ENCODE assay signal across 17 cellular contexts in genomic region chr2:169108098-169108884, GRCh38. TPM values are rescaled to one million over a fixed set of nuclear protein-coding genes. Genes with fewer than 3 reads are reported as not detected.
DNase-seq lines count a peak whose midpoint lies in the region; ATAC-seq lines count a peak whose summit lies in the region.
"Had no signal": no experiment of that assay in that cellular context is flagged by ENCODE, and none has a peak within 500 bp of the region (broad histone marks: within the 10 kb centered on the region; RNA-seq: fewer than 3 reads in every experiment).

No MANE protein-coding gene starts in this region.

- H3K4ac ChIP-seq in neuronal stem cell (ENCODE audit: low read length) = no peak overlapping the region

- no peak overlapping the region for H2BK5ac ChIP-seq in neuronal stem cell (ENCODE audit: low read length)

- no peak overlapping the region for H3K27ac ChIP-seq in CD8-positive, alpha-beta memory T cell (ENCODE audit: low read depth, low read length)
- H3K27ac ChIP-seq in neuronal stem cell (replicated peaks; ENCODE audit: low read length) = no peak overlapping the region
- H3K27ac ChIP-seq: esophagus squamous epithelium, left ventricle myocardium inferior, testis had no signal

- no peak overlapping the region for H2AK5ac ChIP-seq in neuronal stem cell (ENCODE audit: low read depth, low read length)

- no peaks in the 10 kb centered on the region for H3K36me3 ChIP-seq in CD8-positive, alpha-beta memory T cell (ENCODE audit: insufficient read depth, low read length)
- no peaks in the 10 kb centered on the region for H3K36me3 ChIP-seq in neuronal stem cell (replicated peaks in 1 of 2; ENCODE audit: control insufficient read depth in 2 of 2, insufficient read depth in 2 of 2, low read length in 2 of 2)
- H3K36me3 ChIP-seq: esophagus squamous epithelium, left ventricle myocardium inferior had no signal

- ATAC-seq in GM21528 (IDR thresholded peaks at IDR 0.05; ENCODE audit: low FRiP score, unreplicated experiment) = peak; percentile 16
- no peak for ATAC-seq in HG03442 (IDR thresholded peaks at IDR 0.05; ENCODE audit: unreplicated experiment)

- no peak overlapping the region for H3K23ac ChIP-seq in neuronal stem cell (ENCODE audit: low read depth, low read length, poor library complexity)

- H2AFZ ChIP-seq in neuronal stem cell (ENCODE audit: low read length) = no peak overlapping the region

- H3K27ac Mint-ChIP-seq in CD8-positive, alpha-beta memory T cell = peak overlapping the region; percentile 22 to 87 (median 64)
- peak overlapping the region in 4 of 6 donors; percentile 8 to 71 (median 26) for H3K27ac Mint-ChIP-seq in immature natural killer cell

- POLR2A ChIA-PET in CD8-positive, alpha-beta memory T cell (lab: Charles Lee) = no interaction called here

- peaks cover 55% of the 10 kb centered on the region for H3K4me1 ChIP-seq in CD8-positive, alpha-beta memory T cell (ENCODE audit: insufficient read depth, low read length)
- H3K4me1 ChIP-seq in neuronal stem cell (ENCODE audit: control insufficient read depth in 2 of 2, insufficient read depth in 1 of 2, low read depth in 1 of 2, low read length in 2 of 2) = peaks cover 4 to 6% of the 10 kb centered on the region in 2 donors
- H3K4me1 ChIP-seq: left ventricle myocardium inferior, testis had no signal

- H2BK15ac ChIP-seq in neuronal stem cell (ENCODE audit: low read length) = no peak overlapping the region

- no peak overlapping the region for H3K14ac ChIP-seq in neuronal stem cell (ENCODE audit: low read length)

- WGBS in neuronal stem cell (ENCODE audit: extremely low coverage in 2 of 2, insufficient read length in 2 of 2, insufficient replicate concordance in 1 of 2), 2 donors = no CpG with 5 or more reads among the region's 3 CpGs

- peaks cover 47 to 56% (median 54%) of the 10 kb centered on the region in 3 donors for H3K4me1 Mint-ChIP-seq in CD8-positive, alpha-beta memory T cell
- peaks cover 50 to 51% of the 10 kb centered on the region in 2 donors for H3K4me1 Mint-ChIP-seq in immature natural killer cell

- no peak overlapping the region for H3K4me3 ChIP-seq in CD8-positive, alpha-beta memory T cell (ENCODE audit: low read length)
- no peak overlapping the region for H3K4me3 ChIP-seq in neuronal stem cell (ENCODE audit: low read length in 2 of 2)
- H3K4me3 ChIP-seq: esophagus squamous epithelium, left ventricle myocardium inferior, skin epidermis, testis had no signal

- H3K4me3 Mint-ChIP-seq in CD8-positive, alpha-beta memory T cell = peak overlapping the region in 6 of 7 donors; percentile 18 to 80 (median 71)
- peak overlapping the region in 2 of 5 donors; percentile 6 to 59 for H3K4me3 Mint-ChIP-seq in immature natural killer cell

- H4K8ac ChIP-seq in neuronal stem cell (ENCODE audit: low read depth, low read length) = no peak overlapping the region

- H3K9me3 ChIP-seq in CD8-positive, alpha-beta memory T cell (ENCODE audit: low read length) = no peaks in the 10 kb centered on the region
- peaks cover 0 to under 1% of the 10 kb centered on the region in 2 donors for H3K9me3 ChIP-seq in neuronal stem cell (replicated peaks in 1 of 2; ENCODE audit: control insufficient read depth in 2 of 2, insufficient read depth in 1 of 2, low read depth in 1 of 2, low read length in 2 of 2)
- H3K9me3 ChIP-seq: esophagus squamous epithelium, left ventricle myocardium inferior, testis had no signal

- no peak overlapping the region for H3K9ac ChIP-seq in neuronal stem cell (ENCODE audit: low read depth, low read length, poor library complexity)

- no peaks in the 10 kb centered on the region for H3K79me1 ChIP-seq in neuronal stem cell (ENCODE audit: low read depth, low read length)

- no peak for DNase-seq in CD8-positive, alpha-beta memory T cell
- DNase-seq in SKM-1 (lab: John Stamatoyannopoulos, UW; ENCODE audit: unreplicated experiment) (peak; percentile 40), immature natural killer cell (no peak), NCI-H2081 treated with DMSO at 0.1 percent for 48 hours (lab: John Stamatoyannopoulos, UW) (no peak), neuronal stem cell (ENCODE audit: low spot score) (no peak)
- DNase-seq: activated effector memory CD4-positive, alpha-beta T cell treated with anti-CD3 and anti-CD28 coated beads, Interleukin-2, amount 50 U/mL, for 16 hours; COR-L47; esophagus squamous epithelium; left ventricle myocardium inferior; NCI-H1436 treated with DMSO at 0.1 percent for 48 hours; NCI-H748 treated with DMSO at 0.1 percent for 48 hours; testis had no signal

- H2BK12ac ChIP-seq in neuronal stem cell (ENCODE audit: low read length) = no peak overlapping the region

- H4K91ac ChIP-seq in neuronal stem cell (ENCODE audit: low read depth, low read length, poor library complexity) = no peak overlapping the region

- H3K4me2 ChIP-seq in neuronal stem cell (ENCODE audit: insufficient read depth, low read length, poor library complexity, severe bottlenecking) = no peak overlapping the region

- H3K27me3 Mint-ChIP-seq in CD8-positive, alpha-beta memory T cell = peaks cover 0 to 8% of the 10 kb centered on the region in 2 donors
- peaks cover 0 to 3% (median 2%) of the 10 kb centered on the region in 3 donors for H3K27me3 Mint-ChIP-seq in immature natural killer cell (ENCODE audit: low read depth in 3 of 3)

- H3K27me3 ChIP-seq in CD8-positive, alpha-beta memory T cell (ENCODE audit: insufficient read depth, low read length, poor library complexity, severe bottlenecking) = no peaks in the 10 kb centered on the region
- peaks cover 2 to 57% (median 2%) of the 10 kb centered on the region in 3 experiments for H3K27me3 ChIP-seq in neuronal stem cell (ENCODE audit: control insufficient read depth in 3 of 3, insufficient read depth in 3 of 3, low read depth in 1 of 3, low read length in 3 of 3)
- H3K27me3 ChIP-seq: testis had no signal

- CTCF ChIA-PET in CD8-positive, alpha-beta memory T cell (lab: Charles Lee) = interaction anchor here (0.8 to 8.0 kb wide), 9 partner anchors 12 to 139 kb away, joined by 4 to 147 read pairs (median 8); no protein-coding TSS in a partner anchor

- H2BK120ac ChIP-seq in neuronal stem cell (ENCODE audit: low read depth, low read length) = no peak overlapping the region

- no peaks in the 10 kb centered on the region for H3K9me3 Mint-ChIP-seq in CD8-positive, alpha-beta memory T cell
- no peaks in the 10 kb centered on the region for H3K9me3 Mint-ChIP-seq in immature natural killer cell

- H3K18ac ChIP-seq in neuronal stem cell (ENCODE audit: low read length) = no peak overlapping the region

- no peaks in the 10 kb centered on the region for H3K36me3 Mint-ChIP-seq in CD8-positive, alpha-beta memory T cell
- no peaks in the 10 kb centered on the region for H3K36me3 Mint-ChIP-seq in immature natural killer cell

RNA-seq across cellular contexts. Expression of gene DHRS9, which starts 38.9 kb away (rescaled TPM):
- under 1 TPM; 0.20 to 0.37 TPM for total RNA-seq in CD8-positive, alpha-beta memory T cell
- not detected for polyA plus RNA-seq in CD8-positive, alpha-beta memory T cell
- under 1 TPM in 1 of 3 donors, not detected in 2; 0.31 TPM for polyA plus RNA-seq in immature natural killer cell
- polyA plus RNA-seq in neuronal stem cell (2013, experiment 1 of 2) = not detected
- polyA plus RNA-seq in neuronal stem cell (2013, experiment 2 of 2) = not detected
- total RNA-seq: SK-MEL-5 had no signal
- polyA plus RNA-seq: neural cell had no signal
